ENCODE assay signal across 9 cellular contexts in genomic region chr11:124747406-124748099, GRCh38. TPM values are rescaled to one million over a fixed set of nuclear protein-coding genes. Genes with fewer than 3 reads are reported as not detected.
DNase-seq lines count a peak whose midpoint lies in the region; FAIRE-seq and TF ChIP-seq lines count a peak whose summit lies in the region.
"Had no signal": no experiment of that assay in that cellular context is flagged by ENCODE, and none has a peak within 500 bp of the region (broad histone marks: within the 10 kb centered on the region; RNA-seq: fewer than 3 reads in every experiment).

No MANE protein-coding gene starts in this region.

- H3K36me3 ChIP-seq in astrocyte (ENCODE audit: insufficient read depth, low read length): no peaks in the 10 kb centered on the region
- H3K36me3 ChIP-seq: cardiac muscle cell had no signal

- H3K9me3 Mint-ChIP-seq in astrocyte (ENCODE audit: unreplicated experiment): peaks cover 3% of the 10 kb centered on the region
- H3K9me3 Mint-ChIP-seq in mesothelial cell of epicardium: no peaks in the 10 kb centered on the region

- H3K27ac Mint-ChIP-seq in astrocyte (ENCODE audit: unreplicated experiment): peak overlapping the region; percentile 69
- H3K27ac Mint-ChIP-seq in mesothelial cell of epicardium: no peak overlapping the region

- H3K4me3 ChIP-seq in astrocyte (ENCODE audit: insufficient read depth, low read depth, low read length): no peak overlapping the region

- H3K4me1 ChIP-seq in astrocyte (ENCODE audit: insufficient read depth, low read length): peaks cover 33% of the 10 kb centered on the region

- FAIRE-seq in astrocyte (lab: Jason Lieb, UNC): no peak

- H3K36me3 Mint-ChIP-seq in astrocyte (ENCODE audit: low read depth, unreplicated experiment) (peaks cover 4% of the 10 kb centered on the region), mesothelial cell of epicardium (no peaks in the 10 kb centered on the region)

- H3K4me1 Mint-ChIP-seq in astrocyte (ENCODE audit: low read depth, unreplicated experiment) (peaks cover 14% of the 10 kb centered on the region), mesothelial cell of epicardium (peaks cover 15% of the 10 kb centered on the region)

- no peak overlapping the region for H3K9ac ChIP-seq in astrocyte (ENCODE audit: low read length)

- no peak overlapping the region for H3K27ac ChIP-seq in astrocyte (ENCODE audit: low read depth, low read length)
- H3K27ac ChIP-seq: cardiac muscle cell had no signal

- peak overlapping the region; percentile 93 for H3K4me3 Mint-ChIP-seq in astrocyte (ENCODE audit: unreplicated experiment)
- peak overlapping the region; percentile 80 for H3K4me3 Mint-ChIP-seq in mesothelial cell of epicardium

- H4K20me1 ChIP-seq in astrocyte (ENCODE audit: insufficient read depth, low read length): peaks cover 4% of the 10 kb centered on the region

- H3K79me2 ChIP-seq in astrocyte (ENCODE audit: insufficient read depth, low read length): no peaks in the 10 kb centered on the region

- no peak for TF ChIP-seq CTCF in GM20000 (IDR thresholded peaks at IDR 0.05; ENCODE audit: extremely low read depth, missing control alignments)
- TF ChIP-seq CTCF in astrocyte (IDR thresholded peaks at IDR 0.05; ENCODE audit: insufficient read depth, low read depth, low read length): no peak
- TF ChIP-seq CTCF in mesothelial cell of epicardium (IDR thresholded peaks at IDR 0.05; ENCODE audit: unreplicated experiment): no peak

- H3K4me2 ChIP-seq in astrocyte (ENCODE audit: low read length): peak overlapping the region; percentile 97

- peaks cover 14% of the 10 kb centered on the region for H3K27me3 ChIP-seq in astrocyte (ENCODE audit: insufficient read depth, low read length)

- H3K27me3 Mint-ChIP-seq in astrocyte (ENCODE audit: low read depth, unreplicated experiment) (peaks cover 70% of the 10 kb centered on the region), mesothelial cell of epicardium (ENCODE audit: low read depth) (peaks cover 95% of the 10 kb centered on the region)

- no peak overlapping the region for H2AFZ ChIP-seq in astrocyte (ENCODE audit: low read depth, low read length)

- DNase-seq in AG08396 (ENCODE audit: low spot score) (peak; percentile 14), GM20000 (ENCODE audit: low spot score) (peak; percentile 18), astrocyte (ENCODE audit: low read depth) (no peak), mesothelial cell of epicardium (ENCODE audit: low spot score in 2 of 2, unreplicated experiment in 2 of 2) (no peak), GDM1 (lab: John Stamatoyannopoulos, UW) (no peak), NCI-H82 (lab: John Stamatoyannopoulos, UW) (no peak)
- DNase-seq in effector CD8-positive, alpha-beta T cell (lab: John Stamatoyannopoulos, UW): no peak
- DNase-seq in stimulated activated CD4-positive, alpha-beta T cell treated with anti-CD3 and anti-CD28 coated beads, Interleukin-4, amount 100 ng/mL, for 4 hours: no peak

- H3K9me3 ChIP-seq in astrocyte (ENCODE audit: insufficient read depth, low read depth, low read length): no peaks in the 10 kb centered on the region

RNA-seq across cellular contexts. Expression of gene VSIG2, which starts 4.5 kb away (rescaled TPM):
- total RNA-seq in astrocyte: 0.18 TPM in 1 of 2 replicates, not detected in the other
- total RNA-seq in mesothelial cell of epicardium: 0.25 to 0.66 TPM (median 0.44 TPM) in 3 replicates
- total RNA-seq: cardiac muscle cell had no signal

RNA-seq across cellular contexts. Expression of gene NRGN, which starts 7.8 kb away (rescaled TPM):
- total RNA-seq in astrocyte: 1.5 and 1.7 TPM in 2 replicates
- total RNA-seq in mesothelial cell of epicardium: 2.7 to 2.9 TPM (median 2.7 TPM) in 3 replicates

RNA-seq across cellular contexts. Expression of gene ESAM, which starts 14.5 kb away (rescaled TPM):
- total RNA-seq in astrocyte (9.4 and 22.0 TPM in 2 replicates), mesothelial cell of epicardium (0.85 to 1.1 TPM (median 0.95 TPM) in 3 replicates)

RNA-seq across cellular contexts. Expression of gene MSANTD2, which starts 52.7 kb away (rescaled TPM):
- total RNA-seq in astrocyte: 13.7 and 18.7 TPM in 2 replicates
- 32.8 to 37.3 TPM (median 34.4 TPM) in 3 replicates for total RNA-seq in mesothelial cell of epicardium

Comparison
In these comparisons a context has a peak if more than half of its experiments do, and no peak if none do; other contexts are left out.
1. DNase-seq: peak in AG08396 (single experiment) and GM20000 (single experiment); none in astrocyte (single experiment), mesothelial cell of epicardium (0 of 2), GDM1 (single experiment), effector CD8-positive, alpha-beta T cell (single experiment), stimulated activated CD4-positive, alpha-beta T cell treated with anti-CD3 and anti-CD28 coated beads, Interleukin-4, amount 100 ng/mL, for 4 hours (0 of 2) and NCI-H82 (single experiment).